ENCODE assay signal across 14 cellular contexts in genomic region chr4:3059090-3059428, GRCh38. TPM values are rescaled to one million over a fixed set of nuclear protein-coding genes. Genes with fewer than 3 reads are reported as not detected.
A peak's percentile ranks its signal among the peaks of the same experiment; 100 is the strongest.
DNase-seq lines count a peak whose midpoint lies in the region; ATAC-seq and TF ChIP-seq lines count a peak whose summit lies in the region.
"Had no signal": no experiment of that assay in that cellular context is flagged by ENCODE, and none has a peak within 500 bp of the region (broad histone marks: within the 10 kb centered on the region; RNA-seq: fewer than 3 reads in every experiment).

No MANE protein-coding gene starts in this region.

- H3K4me1 ChIP-seq in spleen (peaks cover 0 to 22% (median 14%) of the 10 kb centered on the region in 6 donors), mammary epithelial cell (ENCODE audit: insufficient read depth, low read length) (no peaks in the 10 kb centered on the region), foreskin keratinocyte (no peaks in the 10 kb centered on the region)
- H3K4me1 ChIP-seq: Caco-2 had no signal

- TF ChIP-seq POLR2A in spleen (IDR thresholded peaks at IDR 0.05), result no peak

- DNase-seq in NAMALWA (ENCODE audit: low spot score) (peak; percentile 28), spleen (peak; percentile 73), mammary epithelial cell (no peak), AML-193 (lab: John Stamatoyannopoulos, UW) (no peak), foreskin keratinocyte (no peak)
- DNase-seq: activated CD8-positive, alpha-beta memory T cell treated with anti-CD3 and anti-CD28 coated beads, Interleukin-2, amount 50 U/mL, for 4 hours; aorta; Caco-2; hypothalamus; stimulated activated CD4-positive, alpha-beta T cell treated with anti-CD3 and anti-CD28 coated beads, Interleukin-12 subunit alpha, Interleukin-12 subunit beta, amount 100 ng/mL, for 4 hours; T-helper 17 cell had no signal

- H3K9ac ChIP-seq in mammary epithelial cell (ENCODE audit: insufficient read depth, low read length), result no peak overlapping the region

- peak overlapping the region in 6 of 8 donors; percentile 53 to 82 (median 60) for H3K27ac ChIP-seq in spleen
- H3K27ac ChIP-seq in mammary epithelial cell (ENCODE audit: insufficient read depth, low read depth, low read length), result no peak overlapping the region
- no peak overlapping the region for H3K27ac ChIP-seq in foreskin keratinocyte

- in situ Hi-C loops in mammary epithelial cell (cut with MboI; ENCODE audit: low sequenced_read_pairs in 2 of 2), result no loop called here

- H3K9me3 ChIP-seq in spleen (peaks cover 0 to 29% (median 22%) of the 10 kb centered on the region in 8 donors), mammary epithelial cell (replicated peaks; ENCODE audit: insufficient read depth, low read length) (no peaks in the 10 kb centered on the region)

- intact Hi-C loops in spleen (cut with DNase I; ENCODE audit: low total_unique reads), result no loop called here
- intact Hi-C loops in mammary epithelial cell (cut with micrococcal nuclease), result no loop called here

- H3K36me3 ChIP-seq in spleen (peaks cover 0 to 10% (median 0%) of the 10 kb centered on the region in 6 donors), mammary epithelial cell (ENCODE audit: insufficient read depth, low read length) (no peaks in the 10 kb centered on the region)

- WGBS in spleen, 5 donors, result 29 to 52% (median 50%) methylated on average over 5 of the region's 5 CpGs
- WGBS in mammary epithelial cell (ENCODE audit: low coverage, missing lambda C conversion rate), result 82% methylated on average over 5 of the region's 5 CpGs

- CTCF ChIA-PET in mammary epithelial cell (lab: Charles Lee; ENCODE audit: low non-redundant PET), result no interaction called here

- H4K20me1 ChIP-seq in mammary epithelial cell (ENCODE audit: insufficient read depth, low read length), result no peaks in the 10 kb centered on the region

- TF ChIP-seq CTCF in spleen (IDR thresholded peaks at IDR 0.05 in 8 of 11, conservative IDR thresholded peaks at IDR 0.05 in 3 of 11), result no peak
- TF ChIP-seq CTCF in mammary epithelial cell (conservative IDR thresholded peaks at IDR 0.05 in 1 of 2, IDR thresholded peaks at IDR 0.05 in 1 of 2; ENCODE audit: extremely low read depth in 1 of 2, insufficient read depth in 1 of 2, low read depth in 1 of 2, low read length in 2 of 2), result no peak
- TF ChIP-seq CTCF in foreskin keratinocyte (conservative IDR thresholded peaks at IDR 0.05), result no peak

- BruUV-seq in mammary epithelial cell (replicated peaks; lab: Mats Ljungman, UMichigan), result no TSS peak

- H2AFZ ChIP-seq in mammary epithelial cell (ENCODE audit: low read depth, low read length), result no peak overlapping the region

- no peaks in the 10 kb centered on the region for H3K27me3 ChIP-seq in spleen (replicated peaks in 1 of 7)
- no peaks in the 10 kb centered on the region for H3K27me3 ChIP-seq in mammary epithelial cell (ENCODE audit: insufficient read depth, low read length)
- peaks cover 3% of the 10 kb centered on the region for H3K27me3 ChIP-seq in foreskin keratinocyte

- dilution Hi-C loops in mammary epithelial cell (cut with HindIII; ENCODE audit: low sequenced_read_pairs), result loop anchor here (5.0 kb wide), 1 partner anchor 67 kb away; no protein-coding TSS in a partner anchor

- no peak overlapping the region for H3K4me2 ChIP-seq in mammary epithelial cell (ENCODE audit: insufficient read depth, low read depth, low read length)

- ATAC-seq in GM19043 (IDR thresholded peaks at IDR 0.05; ENCODE audit: low read depth, unreplicated experiment) (peak; percentile 96), HG02870 (IDR thresholded peaks at IDR 0.05; ENCODE audit: unreplicated experiment) (peak; percentile 88), foreskin keratinocyte (no peak)
- ATAC-seq: T-helper 17 cell had no signal

- no peaks in the 10 kb centered on the region for H3K79me2 ChIP-seq in mammary epithelial cell (ENCODE audit: insufficient read depth, low read length)

- H3K4me3 ChIP-seq in spleen (peak overlapping the region in 1 of 8 donors; percentile 23), mammary epithelial cell (replicated peaks in 1 of 3; ENCODE audit: insufficient read depth in 1 of 3, low read depth in 2 of 3, low read length in 3 of 3) (no peak overlapping the region)

RNA-seq across cellular contexts. Expression of gene HTT-AS, which starts 15.3 kb away (rescaled TPM):
- total RNA-seq in spleen (not detected), mammary epithelial cell (not detected), foreskin keratinocyte (not detected in 2 replicates)
- polyA plus RNA-seq in spleen (not detected), mammary epithelial cell (not detected), foreskin keratinocyte (not detected in 2 replicates)
- polyA minus RNA-seq in mammary epithelial cell, result not detected
- total RNA-seq: aorta, Caco-2, MCF 10A, T-helper 17 cell had no signal
- polyA plus RNA-seq: aorta had no signal

RNA-seq across cellular contexts. Expression of gene HTT, which starts 15.4 kb away (rescaled TPM):
- 100 to 1,000 TPM in 2 of 7 donors, 10 to 100 TPM in 5; 58.6 to 124 (median 92.2) TPM for total RNA-seq in spleen
- polyA plus RNA-seq in spleen, result 10 to 100 TPM in 2 of 3 donors, 1 to 10 TPM in 1; 10.0 to 24.4 (median 14.7) TPM
- total RNA-seq in mammary epithelial cell, result 10 to 100 TPM; 44.2 to 53.3 TPM
- 14.7 TPM for polyA plus RNA-seq in mammary epithelial cell
- polyA minus RNA-seq in mammary epithelial cell, result 270 TPM
- total RNA-seq in foreskin keratinocyte, result 39.5 and 42.3 TPM in 2 replicates
- 6.5 and 7.3 TPM in 2 replicates for polyA plus RNA-seq in foreskin keratinocyte

Comparison
In these comparisons a context has a peak if more than half of its experiments do, and no peak if none do; other contexts are left out.
1. DNase-seq: peak in NAMALWA (single experiment) and spleen (single experiment); none in mammary epithelial cell (single experiment), AML-193 (0 of 2) and foreskin keratinocyte (0 of 2).
2. H3K27ac ChIP-seq: peak in spleen (6 of 8); none in mammary epithelial cell (single experiment) and foreskin keratinocyte (single experiment).